14 cellular contexts compared by ENCODE assay signal in the genomic region with DNA sequence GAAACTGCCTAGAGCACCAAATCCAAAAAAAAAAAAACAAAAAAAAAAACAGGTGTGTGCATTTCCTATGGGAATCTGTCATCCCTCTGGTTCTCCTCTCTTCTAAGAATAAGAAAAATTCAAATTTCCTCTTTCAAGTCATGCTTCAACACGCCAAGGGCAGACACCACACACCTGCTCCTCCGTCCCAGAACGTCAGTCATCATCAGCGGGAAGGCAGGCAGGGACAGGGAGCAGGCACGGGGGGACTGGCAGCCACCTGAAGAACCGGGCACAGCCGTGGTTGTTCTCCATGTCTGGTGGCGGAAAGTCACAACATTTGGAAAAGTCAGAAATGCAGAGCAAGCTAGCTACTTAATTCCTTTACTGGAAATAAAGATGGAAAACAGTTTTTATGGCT.
"Had no signal": no experiment of that assay in that cellular context is flagged by ENCODE, and none has a peak within 500 bp of the region (broad histone marks: within the 10 kb centered on the region; RNA-seq: fewer than 3 reads in every experiment).

No MANE protein-coding gene starts in this region.

- H3K9me3 Mint-ChIP-seq: activated naive CD8-positive, alpha-beta T cell treated with anti-CD3 and anti-CD28 coated beads for 36 hours; endodermal cell; nephron progenitor cell had no signal

- H3K27ac ChIP-seq: heart right ventricle, stomach, tibial artery, vagina had no signal

- H3K36me3 Mint-ChIP-seq: activated naive CD8-positive, alpha-beta T cell treated with anti-CD3 and anti-CD28 coated beads for 36 hours had no signal

- H3K4me3 ChIP-seq: heart right ventricle, stomach, tibial artery, vagina had no signal

- H3K4me1 Mint-ChIP-seq: activated naive CD8-positive, alpha-beta T cell treated with anti-CD3 and anti-CD28 coated beads for 36 hours had no signal

- H3K27ac Mint-ChIP-seq: activated naive CD8-positive, alpha-beta T cell treated with anti-CD3 and anti-CD28 coated beads for 36 hours; endodermal cell; nephron progenitor cell had no signal

- H3K4me3 Mint-ChIP-seq: activated naive CD8-positive, alpha-beta T cell treated with anti-CD3 and anti-CD28 coated beads for 36 hours; endodermal cell; nephron progenitor cell had no signal

- H3K9me3 ChIP-seq: heart right ventricle, stomach, tibial artery, vagina had no signal

- DNase-seq: activated CD4-positive, alpha-beta T cell treated with anti-CD3 and anti-CD28 coated beads, Interleukin-2, amount 50 U/mL, for 4 hours; activated CD4-positive, CD25-positive, alpha-beta regulatory T cell treated with anti-CD3 and anti-CD28 coated beads, Interleukin-2, amount 50 U/mL, for 72 hours; activated gamma-delta T cell; activated naive CD8-positive, alpha-beta T cell treated with anti-CD3 and anti-CD28 coated beads for 36 hours; activated T-cell treated with anti-CD3 and anti-CD28 coated beads, Interleukin-2, amount 50 U/mL, for 48 hours; endodermal cell; foreskin melanocyte; heart right ventricle; mesendoderm; nephron progenitor cell; stimulated activated CD4-positive, alpha-beta T cell treated with anti-CD3 and anti-CD28 coated beads, Interleukin-4, amount 100 ng/mL, for 1 hour; stomach; tibial artery had no signal

- H3K36me3 ChIP-seq: heart right ventricle, stomach, tibial artery, vagina had no signal

- H3K27me3 ChIP-seq: heart right ventricle, stomach, tibial artery, vagina had no signal
